ENCODE assay signal across 1 cellular context in genomic region chr9:5464831-5465330, GRCh38. TPM values are rescaled to one million over a fixed set of nuclear protein-coding genes. Genes with fewer than 3 reads are reported as not detected.
"Had no signal": no experiment of that assay in that cellular context is flagged by ENCODE, and none has a peak within 500 bp of the region (broad histone marks: within the 10 kb centered on the region; RNA-seq: fewer than 3 reads in every experiment).

No MANE protein-coding gene starts in this region.

RNA-seq across cellular contexts. Expression of gene PDCD1LG2, which starts 45.5 kb away (rescaled TPM):
- total RNA-seq: hepatocyte had no signal
